ENCODE assay signal across 16 cellular contexts in the genomic region with DNA sequence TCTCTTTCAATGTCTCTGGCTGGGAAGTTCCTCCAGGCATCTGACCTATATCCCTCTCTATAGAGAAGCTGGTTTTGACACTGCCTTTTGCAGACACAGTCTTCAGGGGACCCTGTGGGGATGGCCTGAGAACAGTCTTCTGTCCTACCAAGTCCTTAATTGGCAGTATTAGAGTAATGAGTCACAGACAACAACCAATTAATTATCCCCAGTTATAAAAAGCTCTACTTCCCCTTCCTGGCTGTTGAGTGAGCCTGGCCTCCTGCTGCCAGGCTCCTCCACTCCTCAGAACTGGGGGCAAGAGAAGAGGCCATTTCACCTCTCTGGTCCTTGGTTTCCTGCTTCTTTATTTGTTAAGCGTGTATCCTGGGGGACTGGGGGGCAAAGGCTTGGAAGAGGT. TPM values are rescaled to one million over a fixed set of nuclear protein-coding genes. Genes with fewer than 3 reads are reported as not detected.
DNase-seq lines count a peak whose midpoint lies in the region; ATAC-seq and TF ChIP-seq lines count a peak whose summit lies in the region.
"Had no signal": no experiment of that assay in that cellular context is flagged by ENCODE, and none has a peak within 500 bp of the region (broad histone marks: within the 10 kb centered on the region; RNA-seq: fewer than 3 reads in every experiment).

No MANE protein-coding gene starts in this region.

- intact Hi-C loops in breast epithelium (cut with DNase I; ENCODE audit: low total_unique reads) = no loop called here
- intact Hi-C loops in MCF 10A (cut with micrococcal nuclease) = no loop called here
- intact Hi-C loops in OCI-LY7 (cut with micrococcal nuclease; ENCODE audit: unreplicated experiment) = no loop called here
- intact Hi-C loops in right cardiac atrium (cut with DNase I) = no loop called here

- no peaks in the 10 kb centered on the region for H3K4me1 Mint-ChIP-seq in MCF 10A (ENCODE audit: insufficient read depth, unreplicated experiment)
- peaks cover 83% of the 10 kb centered on the region for H3K4me1 Mint-ChIP-seq in brain

- H3K9me3 ChIP-seq in breast epithelium (no peaks in the 10 kb centered on the region), OCI-LY7 (ENCODE audit: low read length) (no peaks in the 10 kb centered on the region), right cardiac atrium (ENCODE audit: control insufficient read depth, low read length) (no peaks in the 10 kb centered on the region)
- H3K9me3 ChIP-seq: tibial nerve had no signal

- H3K36me3 ChIP-seq in breast epithelium (no peaks in the 10 kb centered on the region), OCI-LY7 (ENCODE audit: insufficient read depth, low read length) (no peaks in the 10 kb centered on the region)
- H3K36me3 ChIP-seq: tibial nerve had no signal

- no peak for TF ChIP-seq POLR2A in breast epithelium (IDR thresholded peaks at IDR 0.05)

- no peak overlapping the region for H3K4me3 ChIP-seq in breast epithelium
- no peak overlapping the region for H3K4me3 ChIP-seq in OCI-LY7 (ENCODE audit: low read depth, low read length, poor library complexity, severe bottlenecking)
- H3K4me3 ChIP-seq in right cardiac atrium (ENCODE audit: low read length) = no peak overlapping the region
- H3K4me3 ChIP-seq: coronary artery, tibial nerve had no signal

- no peaks in the 10 kb centered on the region for H3K79me2 ChIP-seq in OCI-LY7 (ENCODE audit: insufficient read depth, low read depth, low read length)

- H3K27ac ChIP-seq in breast epithelium = peak overlapping the region; percentile 59 to 94
- no peak overlapping the region for H3K27ac ChIP-seq in OCI-LY7 (ENCODE audit: low read depth, low read length, poor library complexity, severe bottlenecking)
- no peak overlapping the region for H3K27ac ChIP-seq in substantia nigra (ENCODE audit: low read depth, low read length, poor library complexity, severe bottlenecking)
- no peak overlapping the region for H3K27ac ChIP-seq in right cardiac atrium (ENCODE audit: low read length)
- H3K27ac ChIP-seq: coronary artery, VCaP had no signal

- H3K27ac Mint-ChIP-seq in MCF 10A (ENCODE audit: low read depth, unreplicated experiment) = no peak overlapping the region
- H3K27ac Mint-ChIP-seq in brain = peak overlapping the region; percentile 48 to 94 (median 73)

- no peaks in the 10 kb centered on the region for H3K9me2 ChIP-seq in OCI-LY7 (ENCODE audit: insufficient read depth, low read length)

- H2AFZ ChIP-seq in OCI-LY7 (ENCODE audit: low read length) = no peak overlapping the region

- 65% methylated on average over 1 of the region's 1 CpG for WGBS in right cardiac atrium

- H3K27me3 ChIP-seq in breast epithelium = no peaks in the 10 kb centered on the region
- H3K27me3 ChIP-seq in right cardiac atrium (ENCODE audit: control insufficient read depth, insufficient read depth) = no peaks in the 10 kb centered on the region
- H3K27me3 ChIP-seq: tibial nerve had no signal

- TF ChIP-seq CTCF in breast epithelium (IDR thresholded peaks at IDR 0.05) = no peak
- TF ChIP-seq CTCF in MCF 10A (IDR thresholded peaks at IDR 0.05; ENCODE audit: unreplicated experiment) = no peak
- no peak for TF ChIP-seq CTCF in OCI-LY7 (conservative IDR thresholded peaks at IDR 0.05; ENCODE audit: low read length)
- no peak for TF ChIP-seq CTCF in brain (conservative IDR thresholded peaks at IDR 0.05)

- ATAC-seq in GM18498 (IDR thresholded peaks at IDR 0.05; ENCODE audit: unreplicated experiment) = no peak
- ATAC-seq in right cardiac atrium = no peak

- no peaks in the 10 kb centered on the region for H4K20me1 ChIP-seq in OCI-LY7 (ENCODE audit: insufficient read depth, low read length)

- CTCF ChIA-PET in MCF 10A (lab: Yijun Ruan, JAX) (no interaction called here), OCI-LY7 (lab: Charles Lee; ENCODE audit: unreplicated experiment) (no interaction called here)

- H3K4me3 Mint-ChIP-seq in MCF 10A (ENCODE audit: unreplicated experiment) (no peak overlapping the region), brain (no peak overlapping the region)

- H3K36me3 Mint-ChIP-seq in MCF 10A (ENCODE audit: insufficient read depth, unreplicated experiment) = no peaks in the 10 kb centered on the region
- no peaks in the 10 kb centered on the region for H3K36me3 Mint-ChIP-seq in brain

- H3K27me3 Mint-ChIP-seq in MCF 10A (ENCODE audit: insufficient read depth, unreplicated experiment) (no peaks in the 10 kb centered on the region), brain (peaks cover 2% of the 10 kb centered on the region)

- H3K4me2 ChIP-seq in OCI-LY7 (ENCODE audit: low read length) = no peak overlapping the region

- H3K9me3 Mint-ChIP-seq in MCF 10A (ENCODE audit: unreplicated experiment) (no peaks in the 10 kb centered on the region), brain (peaks cover 0 to 3% (median 0%) of the 10 kb centered on the region in 5 experiments)

- no peak for DNase-seq in breast epithelium (ENCODE audit: low spot score in 2 of 2)
- DNase-seq in MCF 10A (ENCODE audit: unreplicated experiment) = no peak
- peak; percentile 11 for DNase-seq in OCI-LY7 (ENCODE audit: low spot score)
- no peak for DNase-seq in stimulated activated CD4-positive, alpha-beta T cell treated with anti-CD3 and anti-CD28 coated beads, Interleukin-12 subunit alpha, Interleukin-12 subunit beta, amount 100 ng/mL, for 4 hours
- DNase-seq in substantia nigra (lab: John Stamatoyannopoulos, UW) = no peak
- DNase-seq in right cardiac atrium = no peak
- DNase-seq: ACHN, activated T-cell treated with anti-CD3 and anti-CD28 coated beads for 4 hours, DND-41, NCI-H1105 treated with DMSO at 0.1 percent for 48 hours, NCI-H345 had no signal

- POLR2A ChIA-PET in MCF 10A (lab: Yijun Ruan, JAX) = no interaction called here
- POLR2A ChIA-PET in OCI-LY7 (lab: Charles Lee) = no interaction called here

- BruUV-seq in MCF 10A (replicated peaks; lab: Mats Ljungman, UMichigan) (no TSS peak), OCI-LY7 (replicated peaks; lab: Mats Ljungman, UMichigan) (no TSS peak)

- H3K4me1 ChIP-seq in breast epithelium = peaks cover 3% of the 10 kb centered on the region in 2 donors
- H3K4me1 ChIP-seq in OCI-LY7 (ENCODE audit: insufficient read depth, low read length, poor library complexity, severe bottlenecking) = peaks cover 23% of the 10 kb centered on the region
- H3K4me1 ChIP-seq in right cardiac atrium (ENCODE audit: control insufficient read depth, insufficient read depth, low read length) = peaks cover 7% of the 10 kb centered on the region

RNA-seq across cellular contexts. Expression of gene KLHL35, which starts 41.2 kb away (rescaled TPM):
- total RNA-seq in breast epithelium (1 to 10 TPM; 1.6 to 2.7 (median 2.6) TPM), MCF 10A (2022) (not detected in 2 replicates), OCI-LY7 (2022) (0.21 TPM in 1 of 2 replicates, not detected in the other), right cardiac atrium (1 to 10 TPM in 1 of 4 donors, under 1 TPM in 3; 0.46 to 1.5 (median 0.67) TPM)
- not detected in 2 replicates for total RNA-seq in OCI-LY7 (2014; rRNA removed; shearing (Covaris generic))
- polyA plus RNA-seq in brain (ENCODE audit: insufficient read depth, low read depth, low replicate concordance) (12.1 TPM), right cardiac atrium (0.66 TPM)

RNA-seq across cellular contexts. Expression of gene GDPD5, which starts 51.5 kb away (rescaled TPM):
- 10 to 100 TPM; 10.5 to 25.9 (median 14.8) TPM for total RNA-seq in breast epithelium
- 5.6 and 5.7 TPM in 2 replicates for total RNA-seq in MCF 10A (2022)
- 13.5 and 14.3 TPM in 2 replicates for total RNA-seq in OCI-LY7 (2014; rRNA removed; shearing (Covaris generic))
- 49.9 and 57.3 TPM in 2 replicates for total RNA-seq in OCI-LY7 (2022)
- polyA plus RNA-seq in brain (ENCODE audit: insufficient read depth, low read depth, low replicate concordance) = 18.9 TPM
- 1 to 10 TPM; 5.3 to 8.2 (median 6.8) TPM for total RNA-seq in right cardiac atrium
- 8.5 TPM for polyA plus RNA-seq in right cardiac atrium

Comparison
In these comparisons a context has a peak if more than half of its experiments do, and no peak if none do; other contexts are left out.
1. H3K27ac ChIP-seq: peak in breast epithelium (2 of 2); none in OCI-LY7 (single experiment), substantia nigra (single experiment) and right cardiac atrium (single experiment).